30 cellular contexts compared by ENCODE assay signal in genomic region chr12:5461966-5462365, GRCh38. TPM values are rescaled to one million over a fixed set of nuclear protein-coding genes. Genes with fewer than 3 reads are reported as not detected.
"Had no signal": no experiment of that assay in that cellular context is flagged by ENCODE, and none has a peak within 500 bp of the region (broad histone marks: within the 10 kb centered on the region; RNA-seq: fewer than 3 reads in every experiment).

No MANE protein-coding gene starts in this region.

- DNase-seq: activated CD4-positive, alpha-beta memory T cell treated with anti-CD3 and anti-CD28 coated beads, Interleukin-2, amount 10 ng/mL, durations not matched to agents 7 days and 5 days; activated CD4-positive, alpha-beta T cell treated with anti-CD3 and anti-CD28 coated beads for 4 hours; activated CD4-positive, alpha-beta T cell treated with anti-CD3 and anti-CD28 coated beads, Interleukin-2, amount 10 ng/mL, durations not matched to agents 7 days and 5 days; activated CD4-positive, alpha-beta T cell treated with anti-CD3 and anti-CD28 coated beads, Interleukin-2, amount 50 U/mL, for 4 hours; activated CD4-positive, CD25-positive, alpha-beta regulatory T cell; activated CD4-positive, CD25-positive, alpha-beta regulatory T cell treated with anti-CD3 and anti-CD28 coated beads, Interleukin-2, amount 50 U/mL, for 72 hours; activated CD8-positive, alpha-beta memory T cell treated with anti-CD3 and anti-CD28 coated beads, Interleukin-2, amount 50 U/mL, for 48 hours; activated effector memory CD4-positive, alpha-beta T cell treated with Interleukin-2 at 50 U/mL for 16 hours; activated gamma-delta T cell treated with Interleukin-2 at 50 U/mL for 16 hours; activated naive CD4-positive, alpha-beta T cell treated with anti-CD3 and anti-CD28 coated beads, Interleukin-2, amount 50 U/mL, for 16 hours; activated naive CD4-positive, alpha-beta T cell treated with Interleukin-2 at 50 U/mL for 16 hours; activated T-cell treated with anti-CD3 and anti-CD28 coated beads for 4 hours; activated T-cell treated with anti-CD3 and anti-CD28 coated beads, Interleukin-2, amount 50 U/mL, for 24 hours; amniotic stem cell; anterior cingulate cortex; brain microvascular endothelial cell; caudate nucleus; cortex of kidney; dermis blood vessel endothelial cell; effector CD4-positive, alpha-beta T cell; effector memory CD8-positive, alpha-beta T cell; erythroblast; foreskin keratinocyte; gastrocnemius medialis; glutamatergic neuron; heart left ventricle; T-helper 2 cell had no signal

- H3K27me3 ChIP-seq: brain microvascular endothelial cell, esophagus muscularis mucosa, foreskin keratinocyte, gastrocnemius medialis had no signal

- H3K9me3 ChIP-seq: esophagus muscularis mucosa, gastrocnemius medialis, heart left ventricle had no signal

- H3K36me3 ChIP-seq: brain microvascular endothelial cell, esophagus muscularis mucosa, gastrocnemius medialis, heart left ventricle had no signal

- H3K4me3 ChIP-seq: esophagus muscularis mucosa, gastrocnemius medialis, heart left ventricle had no signal

- H3K27ac ChIP-seq: brain microvascular endothelial cell, esophagus muscularis mucosa, foreskin keratinocyte, gastrocnemius medialis, heart left ventricle had no signal

- H3K4me1 ChIP-seq: gastrocnemius medialis had no signal

RNA-seq across cellular contexts. Expression of gene NTF3, which starts 30.1 kb away (rescaled TPM):
- total RNA-seq: activated CD4-positive, alpha-beta memory T cell treated with anti-CD3 and anti-CD28 coated beads, Interleukin-2, amount 10 ng/mL, durations not matched to agents 7 days and 5 days; activated CD4-positive, alpha-beta T cell treated with anti-CD3 and anti-CD28 coated beads, Interleukin-2, amount 10 ng/mL, durations not matched to agents 7 days and 5 days; activated T-helper 17 cell treated with anti-CD3 and anti-CD28 coated beads, Interleukin-2, amount 50 U/mL, for 72 hours; bronchial epithelial cell; foreskin keratinocyte had no signal
- polyA plus RNA-seq: foreskin keratinocyte had no signal
